1 cellular context compared by ENCODE assay signal in genomic region chr19:35931161-35931873, GRCh38.
TF ChIP-seq lines count a peak whose summit lies in the region.

No MANE protein-coding gene starts in this region.

TF ChIP-seq in HepG2, 621 proteins besides CTCF, POLR2A, EP300 and RAD21 (continues in another document):
- TF ChIP-seq KMT2A (CRISPR knock-in tag; IDR thresholded peaks at IDR 0.05) = 0 out of 2 replicates have a peak, but pooled peaks have one; percentile 34
- TF ChIP-seq ZNF572 (CRISPR knock-in tag; IDR thresholded peaks at IDR 0.05) = no peak; the same call in 1 of the 2 replicates
- TF ChIP-seq E2F2 (CRISPR knock-in tag; IDR thresholded peaks at IDR 0.05; ENCODE audit: borderline replicate concordance) = peak; percentile 25; the same call in 1 of the 2 replicates
- peak; percentile 18; the same call in 1 of the 2 replicates for TF ChIP-seq NCOR1 (IDR thresholded peaks at IDR 0.05; ENCODE audit: borderline replicate concordance, low read length)
- 0 out of 2 replicates have a peak, but pooled peaks have one; percentile 50 for TF ChIP-seq JUN (CRISPR knock-in tag; IDR thresholded peaks at IDR 0.05)
- TF ChIP-seq HOMEZ (CRISPR knock-in tag; IDR thresholded peaks at IDR 0.05; ENCODE audit: low read depth) = peak; percentile 71; the same call in 1 of the 2 replicates
- peak; percentile 86; the same call in 1 of the 2 replicates for TF ChIP-seq ZBTB38 (CRISPR knock-in tag; IDR thresholded peaks at IDR 0.05)
- peak; percentile 81 for TF ChIP-seq GATA4 (IDR thresholded peaks at IDR 0.05; ENCODE audit: borderline replicate concordance, low read depth)
- no peak for TF ChIP-seq NR2F1 (CRISPR knock-in tag; IDR thresholded peaks at IDR 0.05)
- TF ChIP-seq POGZ (CRISPR knock-in tag; IDR thresholded peaks at IDR 0.05) = peak; percentile 91
- peak; percentile 47; the same call in 1 of the 2 replicates for TF ChIP-seq ZNF430 (CRISPR knock-in tag; IDR thresholded peaks at IDR 0.05)
- TF ChIP-seq SMARCC2 (IDR thresholded peaks at IDR 0.05) = no peak
- TF ChIP-seq MIER3 (CRISPR knock-in tag; IDR thresholded peaks at IDR 0.05; ENCODE audit: borderline replicate concordance) = peak; percentile 52; the same call in 1 of the 2 replicates
- TF ChIP-seq ZNF773 (CRISPR knock-in tag; IDR thresholded peaks at IDR 0.05; ENCODE audit: borderline replicate concordance) = no peak
- TF ChIP-seq ZNF329 (CRISPR knock-in tag; IDR thresholded peaks at IDR 0.05; ENCODE audit: low read depth) = 0 out of 2 replicates have a peak, but pooled peaks have one; percentile 5
- TF ChIP-seq HNF1A (IDR thresholded peaks at IDR 0.05; ENCODE audit: low read depth) = no peak
- TF ChIP-seq HNF1A (CRISPR knock-in tag; IDR thresholded peaks at IDR 0.05; ENCODE audit: borderline replicate concordance) = peak; percentile 75; the same call in 1 of the 2 replicates
- peak; percentile 29; the same call in 1 of the 2 replicates for TF ChIP-seq DPF2 (CRISPR knock-in tag; IDR thresholded peaks at IDR 0.05; ENCODE audit: borderline replicate concordance, low read depth)
- TF ChIP-seq GLMP (CRISPR knock-in tag; IDR thresholded peaks at IDR 0.05; ENCODE audit: borderline replicate concordance) = no peak
- TF ChIP-seq ZNF280D (CRISPR knock-in tag; IDR thresholded peaks at IDR 0.05) = 0 out of 2 replicates have a peak, but pooled peaks have one; percentile 46
- peak; percentile 55; the same call in 1 of the 2 replicates for TF ChIP-seq ATF1 (CRISPR knock-in tag; IDR thresholded peaks at IDR 0.05)
- no peak; the same call in 1 of the 2 replicates for TF ChIP-seq GFI1 (CRISPR knock-in tag; IDR thresholded peaks at IDR 0.05; ENCODE audit: borderline replicate concordance)
- peak; percentile 4; the same call in 1 of the 2 replicates for TF ChIP-seq SRY (CRISPR knock-in tag; IDR thresholded peaks at IDR 0.05)
- TF ChIP-seq ZSCAN12 (CRISPR knock-in tag; IDR thresholded peaks at IDR 0.05) = no peak
- 0 out of 2 replicates have a peak, but pooled peaks have one; percentile 3 for TF ChIP-seq ZNF83 (CRISPR knock-in tag; IDR thresholded peaks at IDR 0.05; ENCODE audit: borderline replicate concordance)
- TF ChIP-seq ZNF737 (CRISPR knock-in tag; IDR thresholded peaks at IDR 0.05; ENCODE audit: borderline replicate concordance) = no peak
- TF ChIP-seq MZF1 (CRISPR knock-in tag; IDR thresholded peaks at IDR 0.05; ENCODE audit: borderline replicate concordance) = no peak
- no peak for TF ChIP-seq RBM22 (optimal IDR thresholded peaks at IDR 0.05; ENCODE audit: low read length)
- no peak for TF ChIP-seq ZNF251 (CRISPR knock-in tag; IDR thresholded peaks at IDR 0.05)
- TF ChIP-seq HNRNPUL1 (IDR thresholded peaks at IDR 0.05; ENCODE audit: low read depth, low read length) = no peak
- TF ChIP-seq SALL1 (CRISPR knock-in tag; IDR thresholded peaks at IDR 0.05) = peak; percentile 88
- no peak for TF ChIP-seq NKX3-1 (CRISPR knock-in tag; IDR thresholded peaks at IDR 0.05)
- no peak for TF ChIP-seq ONECUT2 (CRISPR knock-in tag; IDR thresholded peaks at IDR 0.05)
- no peak for TF ChIP-seq MTERF4 (CRISPR knock-in tag; IDR thresholded peaks at IDR 0.05)
- TF ChIP-seq THRA (CRISPR knock-in tag; IDR thresholded peaks at IDR 0.05; ENCODE audit: borderline replicate concordance) = peak; percentile 62; the same call in 1 of the 2 replicates
- no peak for TF ChIP-seq MTF2 (CRISPR knock-in tag; IDR thresholded peaks at IDR 0.05; ENCODE audit: borderline replicate concordance)
- peak; percentile 94 for TF ChIP-seq MXI1 (IDR thresholded peaks at IDR 0.05; ENCODE audit: borderline replicate concordance, low read depth, low read length)
- no peak for TF ChIP-seq ZNF713 (CRISPR knock-in tag; IDR thresholded peaks at IDR 0.05)
- TF ChIP-seq ZNF18 (CRISPR knock-in tag; IDR thresholded peaks at IDR 0.05; ENCODE audit: insufficient replicate concordance) = no peak
- TF ChIP-seq ZNF607 (CRISPR knock-in tag; IDR thresholded peaks at IDR 0.05; ENCODE audit: borderline replicate concordance) = peak; percentile 23; the same call in 1 of the 2 replicates
- no peak for TF ChIP-seq MAFG (CRISPR knock-in tag; IDR thresholded peaks at IDR 0.05)
- no peak for TF ChIP-seq ZNF558 (CRISPR knock-in tag; IDR thresholded peaks at IDR 0.05; ENCODE audit: borderline replicate concordance)
- no peak for TF ChIP-seq ZNF577 (CRISPR knock-in tag; IDR thresholded peaks at IDR 0.05; ENCODE audit: borderline replicate concordance, low read depth)
- peak; percentile 84 for TF ChIP-seq TEAD3 (CRISPR knock-in tag; optimal IDR thresholded peaks at IDR 0.05; ENCODE audit: borderline replicate concordance)
- TF ChIP-seq ZNF75D (CRISPR knock-in tag; IDR thresholded peaks at IDR 0.05; ENCODE audit: borderline replicate concordance) = no peak
- TF ChIP-seq ZBTB26 (CRISPR knock-in tag; IDR thresholded peaks at IDR 0.05; ENCODE audit: borderline replicate concordance) = peak; percentile 54; the same call in 1 of the 2 replicates
- peak; percentile 56 for TF ChIP-seq GATAD2A (CRISPR knock-in tag; IDR thresholded peaks at IDR 0.05)
- peak; percentile 93 for TF ChIP-seq KAT8 (CRISPR knock-in tag; IDR thresholded peaks at IDR 0.05)
